Comparison of ENCODE assay signal across 1 cellular context in genomic region chr15:71725215-71725955, GRCh38.
TF ChIP-seq lines count a peak whose summit lies in the region.

No MANE protein-coding gene starts in this region.

TF ChIP-seq in SK-N-SH, 30 proteins besides CTCF, POLR2A, EP300 and RAD21 (continued from another document):
- TF ChIP-seq REST (IDR thresholded peaks at IDR 0.05; ENCODE audit: low read depth, low read length) (no peak), JUND (IDR thresholded peaks at IDR 0.05) (peak; percentile 91), NFIC (IDR thresholded peaks at IDR 0.05; ENCODE audit: borderline replicate concordance) (peak; percentile 45), FOSL2 (IDR thresholded peaks at IDR 0.05; ENCODE audit: borderline replicate concordance, low read depth) (peak; percentile 86), TCF12 (IDR thresholded peaks at IDR 0.05) (peak; percentile 94), POLR2AphosphoS5 (IDR thresholded peaks at IDR 0.05; ENCODE audit: low read depth, low read length) (peak; percentile 66; the same call in 1 of the 2 replicates), FOXM1 (IDR thresholded peaks at IDR 0.05; ENCODE audit: low read depth) (0 out of 2 replicates have a peak, but pooled peaks have one; percentile 42), RXRA (IDR thresholded peaks at IDR 0.05; ENCODE audit: borderline replicate concordance, low read depth) (peak; percentile 48; the same call in 1 of the 2 replicates), TEAD4 (IDR thresholded peaks at IDR 0.05; ENCODE audit: borderline replicate concordance, insufficient read depth) (peak; percentile 36; the same call in 1 of the 2 replicates), ELF1 (IDR thresholded peaks at IDR 0.05) (no peak)
